In genomic region chr1:27321813-27322568, GRCh38 we compare ENCODE assay signal across 1 cellular context.
TF ChIP-seq lines count a peak whose summit lies in the region.

TMEM222 (plus strand) TSS chr1:27322163; CDS start chr1:27322198, 35 bp downstream.

TF ChIP-seq in K562, 482 proteins besides CTCF, POLR2A, EP300 and RAD21 (continued from another document and continues in another):
- TF ChIP-seq E4F1 (CRISPR knock-in tag; IDR thresholded peaks at IDR 0.05; ENCODE audit: borderline replicate concordance) (no peak), RBBP5 (IDR thresholded peaks at IDR 0.05; ENCODE audit: borderline replicate concordance, insufficient read depth, low read length, poor library complexity, severe bottlenecking) (peak; percentile 97), FIP1L1 (IDR thresholded peaks at IDR 0.05; ENCODE audit: low read depth, low read length, poor library complexity, severe bottlenecking) (peak; percentile 99), MIER1 (IDR thresholded peaks at IDR 0.05; ENCODE audit: low read depth) (no peak), PTTG1 (tag; IDR thresholded peaks at IDR 0.05; ENCODE audit: low read depth) (no peak), ZNF232 (CRISPR knock-in tag; IDR thresholded peaks at IDR 0.05) (peak; percentile 95), NBN (IDR thresholded peaks at IDR 0.05; ENCODE audit: low read depth) (peak; percentile 82), KDM4B (IDR thresholded peaks at IDR 0.05; ENCODE audit: borderline replicate concordance in 2 of 2, low read depth in 1 of 2) (peak in 1 of 2 experiments; percentile 96; a peak in 2 of 4 replicates), NR2F6 (CRISPR knock-in tag; IDR thresholded peaks at IDR 0.05) (no peak), RUNX1 (IDR thresholded peaks at IDR 0.05; ENCODE audit: low read depth) (0 out of 2 replicates have a peak, but pooled peaks have one; percentile 36), PTRF (tag; IDR thresholded peaks at IDR 0.05) (no peak), BRD9 (IDR thresholded peaks at IDR 0.05; ENCODE audit: low read depth, partially characterized antibody) (no peak), PURB (CRISPR knock-in tag; IDR thresholded peaks at IDR 0.05; ENCODE audit: low read depth) (no peak), CREB1 (IDR thresholded peaks at IDR 0.05) (peak; percentile 95), CREB1 (CRISPR knock-in tag; IDR thresholded peaks at IDR 0.05) (peak; percentile 99), SLC30A9 (CRISPR knock-in tag; IDR thresholded peaks at IDR 0.05) (no peak), TAF9B (IDR thresholded peaks at IDR 0.05; ENCODE audit: partially characterized antibody) (peak; percentile 87), ELK1 (CRISPR knock-in tag; IDR thresholded peaks at IDR 0.05) (no peak), ZBTB8A (IDR thresholded peaks at IDR 0.05; ENCODE audit: partially characterized antibody) (no peak), L3MBTL2 (IDR thresholded peaks at IDR 0.05) (peak; percentile 79), DLX4 (CRISPR knock-in tag; IDR thresholded peaks at IDR 0.05) (no peak), CHCHD3 (CRISPR knock-in tag; IDR thresholded peaks at IDR 0.05) (no peak), TARDBP (IDR thresholded peaks at IDR 0.05) (peak; percentile 53), RBM17 (IDR thresholded peaks at IDR 0.05; ENCODE audit: borderline replicate concordance, low read depth, low read length) (no peak), XRCC5 (IDR thresholded peaks at IDR 0.05; ENCODE audit: low read depth, low read length) (peak; percentile 99), ZNF507 (tag; conservative IDR thresholded peaks at IDR 0.05) (no peak), TRIM24 (IDR thresholded peaks at IDR 0.05) (peak in 1 of 2 experiments; percentile 99; a peak in 2 of 4 replicates), IFI16 (CRISPR knock-in tag; IDR thresholded peaks at IDR 0.05) (no peak), SMAD2 (IDR thresholded peaks at IDR 0.05; ENCODE audit: low read depth, low read length) (no peak), ZNF444 (CRISPR knock-in tag; IDR thresholded peaks at IDR 0.05) (no peak), MTF1 (CRISPR knock-in tag; IDR thresholded peaks at IDR 0.05; ENCODE audit: borderline replicate concordance) (no peak), NR1H2 (CRISPR knock-in tag; IDR thresholded peaks at IDR 0.05) (peak; percentile 81; the same call in 1 of the 2 replicates), ZNF347 (CRISPR knock-in tag; IDR thresholded peaks at IDR 0.05; ENCODE audit: low read depth) (no peak), ZNF316 (IDR thresholded peaks at IDR 0.05) (no peak), ZNF644 (tag; IDR thresholded peaks at IDR 0.05; ENCODE audit: low read depth) (no peak), CREM (IDR thresholded peaks at IDR 0.05; ENCODE audit: low read depth) (peak; percentile 99), ZBTB7A (IDR thresholded peaks at IDR 0.05; ENCODE audit: borderline replicate concordance, control insufficient read depth, low read depth, low read length) (peak; percentile 79; the same call in 1 of the 2 replicates), HDAC3 (IDR thresholded peaks at IDR 0.05; ENCODE audit: borderline replicate concordance, partially characterized antibody) (peak; percentile 62), BCL6 (CRISPR knock-in tag; IDR thresholded peaks at IDR 0.05) (no peak), BHLHE40 (IDR thresholded peaks at IDR 0.05; ENCODE audit: low read length) (peak; percentile 90), MEIS2 (IDR thresholded peaks at IDR 0.05; ENCODE audit: partially characterized antibody) (peak; percentile 24), ZNF121 (CRISPR knock-in tag; conservative IDR thresholded peaks at IDR 0.05) (peak; percentile 12; the same call in 1 of the 2 replicates), GABPB1 (CRISPR knock-in tag; IDR thresholded peaks at IDR 0.05) (peak; percentile 100), NCOA6 (IDR thresholded peaks at IDR 0.05) (no peak), NCOR1 (IDR thresholded peaks at IDR 0.05) (peak; percentile 70), NFIX (CRISPR knock-in tag; IDR thresholded peaks at IDR 0.05; ENCODE audit: low read depth) (no peak), ZNF436 (CRISPR knock-in tag; IDR thresholded peaks at IDR 0.05) (no peak), POLR2AphosphoS2 (IDR thresholded peaks at IDR 0.05; ENCODE audit: low read length) (no peak), CBFA2T2 (conservative IDR thresholded peaks at IDR 0.05) (no peak), ZNF699 (CRISPR knock-in tag; IDR thresholded peaks at IDR 0.05; ENCODE audit: insufficient replicate concordance) (no peak), NFRKB (IDR thresholded peaks at IDR 0.05; ENCODE audit: low read depth) (peak; percentile 93), HDGF (IDR thresholded peaks at IDR 0.05) (no peak)
- TF ChIP-seq, protein P1, sequence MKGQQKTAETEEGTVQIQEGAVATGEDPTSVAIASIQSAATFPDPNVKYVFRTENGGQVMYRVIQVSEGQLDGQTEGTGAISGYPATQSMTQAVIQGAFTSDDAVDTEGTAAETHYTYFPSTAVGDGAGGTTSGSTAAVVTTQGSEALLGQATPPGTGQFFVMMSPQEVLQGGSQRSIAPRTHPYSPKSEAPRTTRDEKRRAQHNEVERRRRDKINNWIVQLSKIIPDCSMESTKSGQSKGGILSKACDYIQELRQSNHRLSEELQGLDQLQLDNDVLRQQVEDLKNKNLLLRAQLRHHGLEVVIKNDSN (CRISPR knock-in tag; IDR thresholded peaks at IDR 0.05), result peak; percentile 81
- TF ChIP-seq, protein P2, sequence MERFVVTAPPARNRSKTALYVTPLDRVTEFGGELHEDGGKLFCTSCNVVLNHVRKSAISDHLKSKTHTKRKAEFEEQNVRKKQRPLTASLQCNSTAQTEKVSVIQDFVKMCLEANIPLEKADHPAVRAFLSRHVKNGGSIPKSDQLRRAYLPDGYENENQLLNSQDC (CRISPR knock-in tag; IDR thresholded peaks at IDR 0.05), result peak; percentile 86
- TF ChIP-seq, protein P3, sequence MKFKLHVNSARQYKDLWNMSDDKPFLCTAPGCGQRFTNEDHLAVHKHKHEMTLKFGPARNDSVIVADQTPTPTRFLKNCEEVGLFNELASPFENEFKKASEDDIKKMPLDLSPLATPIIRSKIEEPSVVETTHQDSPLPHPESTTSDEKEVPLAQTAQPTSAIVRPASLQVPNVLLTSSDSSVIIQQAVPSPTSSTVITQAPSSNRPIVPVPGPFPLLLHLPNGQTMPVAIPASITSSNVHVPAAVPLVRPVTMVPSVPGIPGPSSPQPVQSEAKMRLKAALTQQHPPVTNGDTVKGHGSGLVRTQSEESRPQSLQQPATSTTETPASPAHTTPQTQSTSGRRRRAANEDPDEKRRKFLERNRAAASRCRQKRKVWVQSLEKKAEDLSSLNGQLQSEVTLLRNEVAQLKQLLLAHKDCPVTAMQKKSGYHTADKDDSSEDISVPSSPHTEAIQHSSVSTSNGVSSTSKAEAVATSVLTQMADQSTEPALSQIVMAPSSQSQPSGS (CRISPR knock-in tag; IDR thresholded peaks at IDR 0.05), result peak; percentile 92; the same call in 1 of the 2 replicates
- TF ChIP-seq, protein P4, sequence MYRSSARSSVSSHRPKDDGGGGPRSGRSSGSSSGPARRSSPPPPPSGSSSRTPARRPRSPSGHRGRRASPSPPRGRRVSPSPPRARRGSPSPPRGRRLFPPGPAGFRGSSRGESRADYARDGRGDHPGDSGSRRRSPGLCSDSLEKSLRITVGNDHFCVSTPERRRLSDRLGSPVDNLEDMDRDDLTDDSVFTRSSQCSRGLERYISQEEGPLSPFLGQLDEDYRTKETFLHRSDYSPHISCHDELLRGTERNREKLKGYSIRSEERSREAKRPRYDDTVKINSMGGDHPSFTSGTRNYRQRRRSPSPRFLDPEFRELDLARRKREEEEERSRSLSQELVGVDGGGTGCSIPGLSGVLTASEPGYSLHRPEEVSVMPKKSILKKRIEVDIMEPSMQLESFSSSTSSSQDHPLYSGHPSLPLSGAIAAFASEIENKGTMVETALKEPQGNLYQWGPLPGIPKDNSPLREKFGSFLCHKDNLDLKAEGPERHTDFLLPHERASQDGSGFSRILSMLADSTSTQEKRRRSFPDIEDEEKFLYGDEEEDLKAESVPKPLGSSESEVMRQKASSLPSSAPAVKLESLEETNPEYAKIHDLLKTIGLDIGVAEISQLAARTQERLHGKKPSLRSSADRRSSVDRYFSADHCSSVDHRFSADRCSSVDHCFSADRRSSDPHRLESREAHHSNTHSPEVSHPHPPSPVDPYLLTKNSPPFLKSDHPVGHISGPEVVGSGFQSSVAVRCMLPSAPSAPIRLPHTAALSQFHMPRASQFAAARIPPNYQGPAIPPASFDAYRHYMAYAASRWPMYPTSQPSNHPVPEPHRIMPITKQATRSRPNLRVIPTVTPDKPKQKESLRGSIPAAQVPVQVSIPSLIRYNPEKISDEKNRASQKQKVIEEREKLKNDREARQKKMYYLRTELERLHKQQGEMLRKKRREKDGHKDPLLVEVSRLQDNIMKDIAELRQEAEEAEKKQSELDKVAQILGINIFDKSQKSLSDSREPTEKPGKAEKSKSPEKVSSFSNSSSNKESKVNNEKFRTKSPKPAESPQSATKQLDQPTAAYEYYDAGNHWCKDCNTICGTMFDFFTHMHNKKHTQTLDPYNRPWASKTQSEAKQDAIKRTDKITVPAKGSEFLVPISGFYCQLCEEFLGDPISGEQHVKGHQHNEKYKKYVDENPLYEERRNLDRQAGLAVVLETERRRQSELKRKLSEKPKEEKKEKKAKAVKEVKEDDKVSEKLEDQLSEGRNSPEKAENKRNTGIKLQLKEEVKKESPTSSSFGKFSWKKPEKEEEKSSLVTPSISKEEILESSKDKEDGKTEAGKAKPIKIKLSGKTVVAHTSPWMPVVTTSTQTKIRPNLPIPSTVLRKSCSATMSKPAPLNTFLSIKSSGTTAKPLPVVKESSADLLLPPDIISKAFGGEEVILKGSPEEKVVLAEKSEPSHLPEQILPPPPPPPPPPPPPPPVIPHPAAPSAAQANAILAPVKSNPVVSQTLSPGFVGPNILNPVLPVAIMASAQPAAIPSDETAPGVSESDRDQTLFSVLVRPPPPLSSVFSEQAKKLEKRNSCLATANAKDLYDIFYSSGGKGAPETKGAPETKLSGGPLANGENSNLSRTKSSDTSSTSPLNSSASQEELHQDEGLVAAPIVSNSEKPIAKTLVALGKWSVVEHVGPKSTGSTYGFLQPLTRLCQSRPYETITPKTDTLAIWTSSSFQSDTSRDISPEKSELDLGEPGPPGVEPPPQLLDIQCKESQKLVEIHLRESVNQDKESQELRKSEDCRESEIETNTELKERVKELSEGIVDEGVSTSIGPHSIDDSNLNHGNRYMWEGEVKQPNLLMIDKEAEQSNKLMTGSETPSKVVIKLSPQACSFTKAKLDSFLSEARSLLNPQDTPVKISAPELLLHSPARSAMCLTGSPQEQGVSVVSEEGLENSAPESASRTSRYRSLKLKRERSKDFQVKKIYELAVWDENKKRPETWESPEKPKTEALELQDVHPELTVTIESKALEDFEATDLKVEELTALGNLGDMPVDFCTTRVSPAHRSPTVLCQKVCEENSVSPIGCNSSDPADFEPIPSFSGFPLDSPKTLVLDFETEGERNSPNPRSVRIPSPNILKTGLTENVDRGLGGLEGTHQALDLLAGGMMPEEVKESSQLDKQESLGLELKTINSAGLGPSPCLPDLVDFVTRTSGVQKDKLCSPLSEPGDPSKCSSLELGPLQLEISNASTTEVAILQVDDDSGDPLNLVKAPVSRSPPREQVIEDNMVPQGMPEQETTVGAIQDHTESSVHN (IDR thresholded peaks at IDR 0.05; ENCODE audit: borderline replicate concordance in 1 of 2, low read depth in 1 of 2), result no peak
- TF ChIP-seq, protein P5, sequence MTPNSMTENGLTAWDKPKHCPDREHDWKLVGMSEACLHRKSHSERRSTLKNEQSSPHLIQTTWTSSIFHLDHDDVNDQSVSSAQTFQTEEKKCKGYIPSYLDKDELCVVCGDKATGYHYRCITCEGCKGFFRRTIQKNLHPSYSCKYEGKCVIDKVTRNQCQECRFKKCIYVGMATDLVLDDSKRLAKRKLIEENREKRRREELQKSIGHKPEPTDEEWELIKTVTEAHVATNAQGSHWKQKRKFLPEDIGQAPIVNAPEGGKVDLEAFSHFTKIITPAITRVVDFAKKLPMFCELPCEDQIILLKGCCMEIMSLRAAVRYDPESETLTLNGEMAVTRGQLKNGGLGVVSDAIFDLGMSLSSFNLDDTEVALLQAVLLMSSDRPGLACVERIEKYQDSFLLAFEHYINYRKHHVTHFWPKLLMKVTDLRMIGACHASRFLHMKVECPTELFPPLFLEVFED (CRISPR knock-in tag; conservative IDR thresholded peaks at IDR 0.05), result no peak
